Comparison of ENCODE assay signal across 1 cellular context in genomic region chr12:89750821-89751227, GRCh38.
TF ChIP-seq lines count a peak whose summit lies in the region.

No MANE protein-coding gene starts in this region.

TF ChIP-seq in IMR-90, 13 proteins besides CTCF, POLR2A, EP300 and RAD21:
- no peak for TF ChIP-seq CHD1 (IDR thresholded peaks at IDR 0.05; ENCODE audit: low read depth, low read length)
- TF ChIP-seq MAFK (IDR thresholded peaks at IDR 0.05; ENCODE audit: low read depth, low read length): no peak
- TF ChIP-seq CEBPB (IDR thresholded peaks at IDR 0.05; ENCODE audit: low read depth, low read length): no peak
- TF ChIP-seq FOS (IDR thresholded peaks at IDR 0.05; ENCODE audit: low read depth, low read length): no peak
- no peak for TF ChIP-seq RFX5 (IDR thresholded peaks at IDR 0.05; ENCODE audit: low read depth, low read length)
- TF ChIP-seq ELK1 (IDR thresholded peaks at IDR 0.05; ENCODE audit: borderline replicate concordance, low read depth, low read length): no peak
- no peak for TF ChIP-seq MAZ (IDR thresholded peaks at IDR 0.05; ENCODE audit: borderline replicate concordance, low read depth, low read length)
- TF ChIP-seq BHLHE40 (IDR thresholded peaks at IDR 0.05; ENCODE audit: low read depth, low read length): no peak
- TF ChIP-seq SMC3 (IDR thresholded peaks at IDR 0.05; ENCODE audit: low read depth, low read length): no peak
TF ChIP-seq in IMR-90: peak in this region for 0.
